ENCODE assay signal across 23 cellular contexts in genomic region chr17:2378905-2379304, GRCh38.
"Had no signal": no experiment of that assay in that cellular context is flagged by ENCODE, and none has a peak within 500 bp of the region (broad histone marks: within the 10 kb centered on the region; RNA-seq: fewer than 3 reads in every experiment).

No MANE protein-coding gene starts in this region.

- H3K27ac ChIP-seq: brain microvascular endothelial cell, left ventricle myocardium inferior, right lobe of liver, tibial nerve had no signal

- H3K27me3 ChIP-seq: brain microvascular endothelial cell, right lobe of liver, tibial nerve had no signal

- H3K9me3 Mint-ChIP-seq: activated B cell treated with CpG ODN at 0.5 μM for 24 hours; activated CD4-positive, alpha-beta memory T cell treated with anti-CD3 and anti-CD28 coated beads for 36 hours; activated naive CD4-positive, alpha-beta T cell treated with anti-CD3 and anti-CD28 coated beads, Interleukin-2, amount 50 U/mL, for 24 hours; activated T-helper 1 cell treated with anti-CD3 and anti-CD28 coated beads, Interleukin-12 subunit alpha, Interleukin-12 subunit beta, Interleukin-2, Interleukin-4 antibody, amounts not matched to agents 30 ng/mL and 10 ng/mL and 1 ng/mL, durations not matched to agents 14 hours and 24 hours and 36 hours; mesothelial cell of epicardium; naive thymus-derived CD8-positive, alpha-beta T cell; stimulated activated naive CD8-positive, alpha-beta T cell treated with anti-CD3 and anti-CD28 coated beads, Interleukin-15, amount 100 ng/mL, for 72 hours had no signal

- H3K4me3 ChIP-seq: left ventricle myocardium inferior, right lobe of liver, skin epidermis, tibial nerve had no signal

- H3K27ac Mint-ChIP-seq: activated B cell treated with CpG ODN at 0.5 μM for 24 hours; activated CD4-positive, alpha-beta memory T cell treated with anti-CD3 and anti-CD28 coated beads for 36 hours; activated naive CD4-positive, alpha-beta T cell treated with anti-CD3 and anti-CD28 coated beads, Interleukin-2, amount 50 U/mL, for 24 hours; activated T-helper 1 cell treated with anti-CD3 and anti-CD28 coated beads, Interleukin-12 subunit alpha, Interleukin-12 subunit beta, Interleukin-2, Interleukin-4 antibody, amounts not matched to agents 30 ng/mL and 10 ng/mL and 1 ng/mL, durations not matched to agents 14 hours and 24 hours and 36 hours; mesothelial cell of epicardium had no signal

- H3K27me3 Mint-ChIP-seq: activated B cell treated with CpG ODN at 0.5 μM for 24 hours; activated CD4-positive, alpha-beta memory T cell treated with anti-CD3 and anti-CD28 coated beads for 36 hours; activated naive CD4-positive, alpha-beta T cell treated with anti-CD3 and anti-CD28 coated beads, Interleukin-2, amount 50 U/mL, for 24 hours; naive thymus-derived CD8-positive, alpha-beta T cell; stimulated activated naive CD8-positive, alpha-beta T cell treated with anti-CD3 and anti-CD28 coated beads, Interleukin-15, amount 100 ng/mL, for 72 hours had no signal

- H3K36me3 Mint-ChIP-seq: activated CD4-positive, alpha-beta memory T cell treated with anti-CD3 and anti-CD28 coated beads for 36 hours; activated naive CD4-positive, alpha-beta T cell treated with anti-CD3 and anti-CD28 coated beads, Interleukin-2, amount 50 U/mL, for 24 hours had no signal

- H3K9me3 ChIP-seq: left ventricle myocardium inferior, right lobe of liver, tibial nerve had no signal

- H3K4me1 Mint-ChIP-seq: activated B cell treated with CpG ODN at 0.5 μM for 24 hours had no signal

- DNase-seq: activated B cell treated with CpG ODN at 0.5 μM for 24 hours; activated CD4-positive, alpha-beta memory T cell treated with anti-CD3 and anti-CD28 coated beads for 36 hours; activated CD4-positive, alpha-beta T cell treated with anti-CD3 and anti-CD28 coated beads for 4 hours; activated gamma-delta T cell treated with Interleukin-2 at 50 U/mL for 16 hours; aorta; brain microvascular endothelial cell; caudate nucleus; erythroblast; foreskin fibroblast; kidney; left ventricle myocardium inferior; mammary epithelial cell; naive thymus-derived CD8-positive, alpha-beta T cell; nucleus accumbens; right lobe of liver; stimulated activated CD4-positive, alpha-beta T cell treated with anti-CD3 and anti-CD28 coated beads, Interleukin-1b, Interleukin-23, amount 100 ng/mL, for 48 hours; stimulated activated naive CD8-positive, alpha-beta T cell treated with anti-CD3 and anti-CD28 coated beads, Interleukin-15, amount 100 ng/mL, for 72 hours; T1000 had no signal

- ATAC-seq: naive thymus-derived CD8-positive, alpha-beta T cell; right lobe of liver; stimulated activated naive CD8-positive, alpha-beta T cell treated with anti-CD3 and anti-CD28 coated beads, Interleukin-15, amount 100 ng/mL, for 72 hours had no signal

- H3K4me3 Mint-ChIP-seq: activated B cell treated with CpG ODN at 0.5 μM for 24 hours; activated CD4-positive, alpha-beta memory T cell treated with anti-CD3 and anti-CD28 coated beads for 36 hours; activated naive CD4-positive, alpha-beta T cell treated with anti-CD3 and anti-CD28 coated beads, Interleukin-2, amount 50 U/mL, for 24 hours; activated T-helper 1 cell treated with anti-CD3 and anti-CD28 coated beads, Interleukin-12 subunit alpha, Interleukin-12 subunit beta, Interleukin-2, Interleukin-4 antibody, amounts not matched to agents 30 ng/mL and 10 ng/mL and 1 ng/mL, durations not matched to agents 14 hours and 24 hours and 36 hours; mesothelial cell of epicardium; naive thymus-derived CD8-positive, alpha-beta T cell; stimulated activated naive CD8-positive, alpha-beta T cell treated with anti-CD3 and anti-CD28 coated beads, Interleukin-15, amount 100 ng/mL, for 72 hours had no signal
